25 cellular contexts compared by ENCODE assay signal in genomic region chr16:31376705-31377104, GRCh38. TPM values are rescaled to one million over a fixed set of nuclear protein-coding genes. Genes with fewer than 3 reads are reported as not detected.
"Had no signal": no experiment of that assay in that cellular context is flagged by ENCODE, and none has a peak within 500 bp of the region (broad histone marks: within the 10 kb centered on the region; RNA-seq: fewer than 3 reads in every experiment).

No MANE protein-coding gene starts in this region.

- H3K36me3 ChIP-seq: MG63 had no signal

- H3K27ac Mint-ChIP-seq: activated CD8-positive, alpha-beta memory T cell treated with anti-CD3 and anti-CD28 coated beads, Interleukin-2, amount 10 ng/mL, durations not matched to agents 7 days and 5 days; activated naive CD4-positive, alpha-beta T cell treated with anti-CD3 and anti-CD28 coated beads, Interleukin-2, amount 10 ng/mL, durations not matched to agents 7 days and 5 days; activated naive CD8-positive, alpha-beta T cell treated with anti-CD3 and anti-CD28 coated beads for 36 hours; activated T-helper 17 cell treated with anti-CD3 and anti-CD28 coated beads, Interleukin-2, amount 50 U/mL, for 72 hours; T-helper 1 cell treated with Interleukin-12 subunit alpha and Interleukin-12 subunit beta and Interleukin-4 antibody, amounts not matched to agents 30 μg/mL and 1 μg/mL, for 36 hours; WTC11 had no signal

- H3K36me3 Mint-ChIP-seq: activated naive CD8-positive, alpha-beta T cell treated with anti-CD3 and anti-CD28 coated beads for 36 hours; WTC11 had no signal

- H3K4me3 ChIP-seq: MG63 had no signal

- H3K4me3 Mint-ChIP-seq: activated CD8-positive, alpha-beta memory T cell treated with anti-CD3 and anti-CD28 coated beads, Interleukin-2, amount 10 ng/mL, durations not matched to agents 7 days and 5 days; activated naive CD4-positive, alpha-beta T cell treated with anti-CD3 and anti-CD28 coated beads, Interleukin-2, amount 10 ng/mL, durations not matched to agents 7 days and 5 days; activated naive CD8-positive, alpha-beta T cell treated with anti-CD3 and anti-CD28 coated beads for 36 hours; activated T-cell treated with anti-CD3 and anti-CD28 coated beads, Interleukin-2, amount 50 U/mL, for 4 hours; activated T-helper 17 cell treated with anti-CD3 and anti-CD28 coated beads, Interleukin-2, amount 50 U/mL, for 72 hours; T-helper 1 cell treated with Interleukin-12 subunit alpha and Interleukin-12 subunit beta and Interleukin-4 antibody, amounts not matched to agents 30 μg/mL and 1 μg/mL, for 36 hours; WTC11 had no signal

- FAIRE-seq: RCC 7860 had no signal

- H3K4me1 Mint-ChIP-seq: activated T-helper 17 cell treated with anti-CD3 and anti-CD28 coated beads, Interleukin-2, amount 50 U/mL, for 72 hours had no signal

- H3K9me3 Mint-ChIP-seq: activated naive CD8-positive, alpha-beta T cell treated with anti-CD3 and anti-CD28 coated beads for 36 hours; activated T-helper 17 cell treated with anti-CD3 and anti-CD28 coated beads, Interleukin-2, amount 50 U/mL, for 72 hours had no signal

- H3K27me3 Mint-ChIP-seq: activated CD8-positive, alpha-beta memory T cell treated with anti-CD3 and anti-CD28 coated beads, Interleukin-2, amount 10 ng/mL, durations not matched to agents 7 days and 5 days; activated T-helper 17 cell treated with anti-CD3 and anti-CD28 coated beads, Interleukin-2, amount 50 U/mL, for 72 hours had no signal

- DNase-seq: activated CD4-positive, alpha-beta T cell treated with anti-CD3 and anti-CD28 coated beads for 48 hours; activated CD4-positive, alpha-beta T cell treated with anti-CD3 and anti-CD28 coated beads, Interleukin-2, amount 50 U/mL, for 4 hours; activated CD4-positive, CD25-positive, alpha-beta regulatory T cell treated with anti-CD3 and anti-CD28 coated beads, Interleukin-2, amount 50 U/mL, for 72 hours; activated CD8-positive, alpha-beta memory T cell treated with anti-CD3 and anti-CD28 coated beads, Interleukin-2, amount 10 ng/mL, durations not matched to agents 7 days and 5 days; activated gamma-delta T cell treated with Interleukin-2 at 50 U/mL for 16 hours; activated naive CD4-positive, alpha-beta T cell treated with anti-CD3 and anti-CD28 coated beads, Interleukin-2, amount 10 ng/mL, durations not matched to agents 7 days and 5 days; activated naive CD8-positive, alpha-beta T cell treated with anti-CD3 and anti-CD28 coated beads for 36 hours; activated T-cell treated with anti-CD3 and anti-CD28 coated beads, Interleukin-2, amount 50 U/mL, for 4 hours; cerebellar nuclear complex; MG63; NCI-H1105; NCI-H1436; NCI-H1694 treated with DMSO at 0.1 percent for 48 hours; NCI-H2029 treated with DMSO at 0.1 percent for 48 hours; NCI-H510A treated with DMSO at 0.1 percent for 48 hours; NCI-H69; PC-3; SHP77 treated with DMSO at 0.1 percent for 48 hours; T-helper 9 cell had no signal

- ATAC-seq: activated CD8-positive, alpha-beta memory T cell treated with anti-CD3 and anti-CD28 coated beads, Interleukin-2, amount 10 ng/mL, durations not matched to agents 7 days and 5 days; activated T-cell treated with anti-CD3 and anti-CD28 coated beads, Interleukin-2, amount 50 U/mL, for 4 hours; activated T-helper 17 cell treated with anti-CD3 and anti-CD28 coated beads, Interleukin-2, amount 50 U/mL, for 72 hours; PC-3; WTC11 had no signal

RNA-seq across cellular contexts. Expression of gene ITGAD, which starts 16.4 kb away (rescaled TPM):
- total RNA-seq: activated naive CD8-positive, alpha-beta T cell treated with anti-CD3 and anti-CD28 coated beads for 36 hours; activated T-helper 17 cell treated with anti-CD3 and anti-CD28 coated beads, Interleukin-2, amount 50 U/mL, for 72 hours; cardiac septum; PC-3; WTC11 had no signal

RNA-seq across cellular contexts. Expression of gene ITGAX, which starts 21.7 kb away (rescaled TPM):
- total RNA-seq: PC-3 had no signal

RNA-seq across cellular contexts. Expression of gene COX6A2, which starts 51.5 kb away (rescaled TPM):
- total RNA-seq: activated CD8-positive, alpha-beta memory T cell treated with anti-CD3 and anti-CD28 coated beads, Interleukin-2, amount 10 ng/mL, durations not matched to agents 7 days and 5 days; activated naive CD8-positive, alpha-beta T cell treated with anti-CD3 and anti-CD28 coated beads for 36 hours; activated T-cell treated with anti-CD3 and anti-CD28 coated beads, Interleukin-2, amount 50 U/mL, for 4 hours; activated T-helper 17 cell treated with anti-CD3 and anti-CD28 coated beads, Interleukin-2, amount 50 U/mL, for 72 hours; PC-3; SK-MEL-5; WTC11 had no signal
